ENCODE assay signal across 28 cellular contexts in the genomic region with DNA sequence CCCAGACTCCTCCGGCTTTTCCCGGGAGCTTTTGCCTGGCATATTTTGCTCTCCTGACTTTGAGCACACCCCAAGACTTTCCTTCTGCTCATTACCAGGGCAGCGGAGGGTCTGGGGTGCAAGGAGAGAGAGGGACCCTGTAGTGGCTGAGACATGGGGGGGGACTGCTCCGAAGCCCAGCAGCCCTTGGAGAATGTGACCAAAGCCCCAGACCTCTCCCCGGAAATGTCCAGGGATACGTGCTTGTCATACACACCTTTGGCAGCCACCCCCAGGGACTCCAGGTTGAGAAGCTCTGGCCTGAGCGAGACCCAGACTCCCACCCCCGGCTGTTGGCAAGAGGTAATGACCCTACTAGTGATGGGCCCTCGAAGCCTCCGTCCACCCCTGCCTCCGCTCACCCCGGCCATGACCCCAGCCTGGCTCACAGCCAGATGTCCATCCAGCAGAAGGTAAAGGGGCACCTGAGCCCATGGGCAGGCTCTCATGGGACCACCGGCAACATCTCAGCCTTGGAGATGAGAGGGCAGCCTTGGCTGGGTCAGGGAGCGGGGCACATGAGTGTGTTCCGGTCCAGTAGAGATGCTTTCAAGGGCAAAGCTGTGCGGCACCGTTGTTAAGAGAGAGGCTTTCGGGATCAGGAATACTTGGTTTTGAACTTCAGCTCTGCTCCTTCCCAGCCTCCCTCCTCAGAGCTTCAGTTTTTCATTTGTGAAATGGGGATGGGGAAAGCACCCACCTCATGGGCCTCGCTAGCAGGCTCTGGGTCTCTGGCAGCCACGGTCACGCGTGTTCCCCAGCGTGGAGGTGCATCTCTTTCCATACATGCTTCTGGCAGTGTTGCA. TPM values are rescaled to one million over a fixed set of nuclear protein-coding genes. Genes with fewer than 3 reads are reported as not detected.
A peak's percentile ranks its signal among the peaks of the same experiment; 100 is the strongest.
DNase-seq lines count a peak whose midpoint lies in the region; ATAC-seq, FAIRE-seq and TF ChIP-seq lines count a peak whose summit lies in the region.
"Had no signal": no experiment of that assay in that cellular context is flagged by ENCODE, and none has a peak within 500 bp of the region (broad histone marks: within the 10 kb centered on the region; RNA-seq: fewer than 3 reads in every experiment).

No MANE protein-coding gene starts in this region.

- H3K27ac ChIP-seq in right lobe of liver (no peak overlapping the region), HepG2 (ENCODE audit: extremely low read length, insufficient read depth, low read length) (no peak overlapping the region), endodermal cell (ENCODE audit: low read depth, low read length) (no peak overlapping the region), aorta (ENCODE audit: low read depth in 1 of 2, low read length in 2 of 2) (no peak overlapping the region), prostate gland (no peak overlapping the region)

- WGBS in right lobe of liver (ENCODE audit: insufficient coverage, low coverage, low lambda C conversion rate, missing lambda C conversion rate) = 75% methylated on average over 4 of the region's 23 CpGs
- 60% methylated on average over 9 of the region's 23 CpGs for WGBS in HepG2 (ENCODE audit: low lambda C conversion rate)
- 91 to 94% methylated on average over 10 to 23 of the region's 23 CpGs for WGBS in endodermal cell (ENCODE audit: insufficient coverage in 1 of 2, insufficient read length in 1 of 2), 2 experiments
- 91 to 92% methylated on average over 23 of the region's 23 CpGs for WGBS in aorta, 2 donors
- WGBS in prostate gland = 86% methylated on average over 23 of the region's 23 CpGs

- CTCF ChIA-PET in HepG2 (lab: Yijun Ruan, JAX; ENCODE audit: low intra/inter-chr PET ratio, low total read pairs) = no interaction called here

- TF ChIP-seq POLR2A in right lobe of liver (IDR thresholded peaks at IDR 0.05) (no peak), HepG2 (IDR thresholded peaks at IDR 0.05; ENCODE audit: insufficient read depth in 1 of 2, low read depth in 2 of 2, low read length in 2 of 2) (no peak), prostate gland (IDR thresholded peaks at IDR 0.05) (no peak)

- H3K27me3 ChIP-seq in right lobe of liver (no peaks in the 10 kb centered on the region), HepG2 (ENCODE audit: control insufficient read depth in 1 of 2, insufficient read depth in 2 of 2, low read length in 2 of 2) (peaks cover 7 to 46% of the 10 kb centered on the region in 2 experiments; a peak in 4 of 5 replicates), endodermal cell (ENCODE audit: control insufficient read depth, insufficient read depth, low read length, poor library complexity, severe bottlenecking) (no peaks in the 10 kb centered on the region), aorta (ENCODE audit: control insufficient read depth in 1 of 2, insufficient read depth in 2 of 2, low read length in 1 of 2) (no peaks in the 10 kb centered on the region), prostate gland (replicated peaks; ENCODE audit: insufficient read depth) (no peaks in the 10 kb centered on the region)

- no peak overlapping the region for H2AFZ ChIP-seq in HepG2 (ENCODE audit: low read length)

- H3K4me1 ChIP-seq in right lobe of liver (no peaks in the 10 kb centered on the region), HepG2 (ENCODE audit: insufficient read depth, low read length) (peaks cover 24% of the 10 kb centered on the region), endodermal cell (ENCODE audit: control insufficient read depth, insufficient read depth, low read length) (peaks cover 4% of the 10 kb centered on the region), aorta (ENCODE audit: control insufficient read depth in 1 of 2, insufficient read depth in 2 of 2, low read length in 2 of 2) (no peaks in the 10 kb centered on the region), prostate gland (replicated peaks) (no peaks in the 10 kb centered on the region)

- no peak for TF ChIP-seq RAD21 in HepG2 (CRISPR knock-in tag; IDR thresholded peaks at IDR 0.05)

- in situ Hi-C loops in HepG2 (cut with HindIII; ENCODE audit: extremely low pct_ligation_motif_present, low pct_unique_long_range_greater_than_20kb) = no loop called here

- H3K4me1 Mint-ChIP-seq in endodermal cell = peaks cover 26% of the 10 kb centered on the region
- no peaks in the 10 kb centered on the region for H3K4me1 Mint-ChIP-seq in activated naive CD8-positive, alpha-beta T cell treated with anti-CD3 and anti-CD28 coated beads for 36 hours
- H3K4me1 Mint-ChIP-seq: IgD-negative memory B cell had no signal

- no peak for FAIRE-seq in HepG2 (lab: Jason Lieb, UNC)
- FAIRE-seq: GM12878 had no signal

- H3K4me3 ChIP-seq in right lobe of liver = no peak overlapping the region
- no peak overlapping the region for H3K4me3 ChIP-seq in HepG2 (replicated peaks in 1 of 3; ENCODE audit: insufficient read depth in 1 of 3, low read depth in 2 of 3, low read length in 3 of 3)
- no peak overlapping the region for H3K4me3 ChIP-seq in endodermal cell (ENCODE audit: low read length)
- H3K4me3 ChIP-seq in aorta (ENCODE audit: low read length in 2 of 2) = no peak overlapping the region
- no peak overlapping the region for H3K4me3 ChIP-seq in prostate gland
- H3K4me3 ChIP-seq: GM12878 had no signal

- BruUV-seq in HepG2 (replicated peaks; lab: Mats Ljungman, UMichigan) = no TSS peak

- TF ChIP-seq EP300 in HepG2 (IDR thresholded peaks at IDR 0.05; ENCODE audit: low read depth in 2 of 2, low read length in 2 of 2) (no peak), HepG2 (CRISPR knock-in tag; IDR thresholded peaks at IDR 0.05; ENCODE audit: borderline replicate concordance) (no peak)

- H3K79me2 ChIP-seq in HepG2 (ENCODE audit: insufficient read depth, low read length) = no peaks in the 10 kb centered on the region

- no peaks in the 10 kb centered on the region for H3K9me3 Mint-ChIP-seq in endodermal cell
- H3K9me3 Mint-ChIP-seq in activated naive CD8-positive, alpha-beta T cell treated with anti-CD3 and anti-CD28 coated beads for 36 hours = no peaks in the 10 kb centered on the region
- H3K9me3 Mint-ChIP-seq: IgD-negative memory B cell had no signal

- no peaks in the 10 kb centered on the region for H3K36me3 Mint-ChIP-seq in endodermal cell (ENCODE audit: low read depth)
- H3K36me3 Mint-ChIP-seq in activated naive CD8-positive, alpha-beta T cell treated with anti-CD3 and anti-CD28 coated beads for 36 hours = no peaks in the 10 kb centered on the region
- H3K36me3 Mint-ChIP-seq: CD4-positive, alpha-beta memory T cell; IgD-negative memory B cell had no signal

- H3K36me3 ChIP-seq in right lobe of liver = no peaks in the 10 kb centered on the region
- H3K36me3 ChIP-seq in HepG2 (replicated peaks in 1 of 2; ENCODE audit: control insufficient read depth in 1 of 2, insufficient read depth in 2 of 2, low read length in 2 of 2) = no peaks in the 10 kb centered on the region
- H3K36me3 ChIP-seq in endodermal cell (ENCODE audit: control insufficient read depth, insufficient read depth, low read length) = no peaks in the 10 kb centered on the region
- H3K36me3 ChIP-seq in aorta (ENCODE audit: control insufficient read depth in 1 of 2, insufficient read depth in 2 of 2, low read length in 1 of 2) = no peaks in the 10 kb centered on the region
- no peaks in the 10 kb centered on the region for H3K36me3 ChIP-seq in prostate gland

- DNase-seq in right lobe of liver = peak in 2 of 3 donors; percentile 20 to 45
- no peak for DNase-seq in HepG2 (ENCODE audit: low spot score)
- DNase-seq in endodermal cell = no peak
- peak; percentile 2 for DNase-seq in omental fat pad (ENCODE audit: low spot score)
- DNase-seq in aorta = peak; percentile 38 to 73
- DNase-seq in activated naive CD8-positive, alpha-beta T cell treated with anti-CD3 and anti-CD28 coated beads for 36 hours = no peak
- no peak for DNase-seq in prostate gland (ENCODE audit: low spot score)
- no peak for DNase-seq in putamen (ENCODE audit: low spot score)
- DNase-seq: CD4-positive, alpha-beta memory T cell; COR-L47; DMS53; GOT3; HCEC 1CT; NCI-H1092; NCI-H1417 treated with DMSO at 0.1 percent for 48 hours; NCI-H1694 treated with DMSO at 0.1 percent for 48 hours; NCI-H2081; NCI-H2227 treated with DMSO at 0.1 percent for 48 hours; NCI-H526 treated with DMSO at 0.1 percent for 48 hours; RPMI8226; SHP77 treated with DMSO at 0.1 percent for 48 hours had no signal

- no peaks in the 10 kb centered on the region for H3K27me3 Mint-ChIP-seq in endodermal cell (ENCODE audit: insufficient read depth)
- no peaks in the 10 kb centered on the region for H3K27me3 Mint-ChIP-seq in activated naive CD8-positive, alpha-beta T cell treated with anti-CD3 and anti-CD28 coated beads for 36 hours
- H3K27me3 Mint-ChIP-seq: IgD-negative memory B cell had no signal

- POLR2A ChIA-PET in HepG2 (lab: Yijun Ruan, JAX) = no interaction called here

- TF ChIP-seq CTCF in right lobe of liver (IDR thresholded peaks at IDR 0.05) (no peak), HepG2 (CRISPR knock-in tag; IDR thresholded peaks at IDR 0.05) (no peak), endodermal cell (conservative IDR thresholded peaks at IDR 0.05) (no peak), omental fat pad (IDR thresholded peaks at IDR 0.05) (no peak), prostate gland (IDR thresholded peaks at IDR 0.05) (no peak)

- H3K4me3 Mint-ChIP-seq in endodermal cell = no peak overlapping the region
- no peak overlapping the region for H3K4me3 Mint-ChIP-seq in activated naive CD8-positive, alpha-beta T cell treated with anti-CD3 and anti-CD28 coated beads for 36 hours
- H3K4me3 Mint-ChIP-seq: CD4-positive, alpha-beta memory T cell; IgD-negative memory B cell had no signal

- ATAC-seq in right lobe of liver (no peak), HepG2 (no peak), omental fat pad (ENCODE audit: low FRiP score) (no peak), aorta (ENCODE audit: low FRiP score) (no peak)
- ATAC-seq: GM12878 had no signal

- no peaks in the 10 kb centered on the region for H3K9me3 ChIP-seq in right lobe of liver
- H3K9me3 ChIP-seq in HepG2 (ENCODE audit: low read length) = no peaks in the 10 kb centered on the region
- H3K9me3 ChIP-seq in endodermal cell (ENCODE audit: control insufficient read depth, low read length) = no peaks in the 10 kb centered on the region
- no peaks in the 10 kb centered on the region for H3K9me3 ChIP-seq in aorta (ENCODE audit: control insufficient read depth, low read length)
- H3K9me3 ChIP-seq in prostate gland = no peaks in the 10 kb centered on the region

- H4K20me1 ChIP-seq in HepG2 (ENCODE audit: insufficient read depth, low read length) = no peaks in the 10 kb centered on the region

- H3K27ac Mint-ChIP-seq in endodermal cell = peak overlapping the region; percentile 58
- no peak overlapping the region for H3K27ac Mint-ChIP-seq in activated naive CD8-positive, alpha-beta T cell treated with anti-CD3 and anti-CD28 coated beads for 36 hours
- H3K27ac Mint-ChIP-seq: CD4-positive, alpha-beta memory T cell; IgD-negative memory B cell had no signal

- H3K9ac ChIP-seq in HepG2 (ENCODE audit: insufficient read depth, low read depth, low read length) (no peak overlapping the region), endodermal cell (ENCODE audit: extremely low read depth, low read length, poor library complexity, severe bottlenecking) (no peak overlapping the region)

- intact Hi-C loops in right lobe of liver (cut with DNase I) = no loop called here
- intact Hi-C loops in HepG2 (cut with micrococcal nuclease; ENCODE audit: unreplicated experiment) = no loop called here
- intact Hi-C loops in aorta (cut with DNase I) = no loop called here
- intact Hi-C loops in prostate gland (cut with DNase I) = no loop called here

- no peak overlapping the region for H3K4me2 ChIP-seq in HepG2 (ENCODE audit: low read depth, low read length)

RNA-seq across cellular contexts. Expression of a gene that starts 2.0 kb away (rescaled TPM):
- total RNA-seq in right lobe of liver (not detected), HepG2 (2016; rRNA removed; fragmentation: Illumina TruSeq; extraction: Trizol) (0.02 TPM in 1 of 2 replicates, not detected in the other), endodermal cell (under 1 TPM; 0.13 to 0.24 TPM), omental fat pad (1 to 10 TPM in 1 of 4 donors, under 1 TPM in 2, not detected in 1; 0.25 to 2.1 (median 0.48) TPM), aorta (not detected), prostate gland (10 to 100 TPM in 1 of 2 donors, under 1 TPM in 1; 0.05 to 12.9 TPM)
- not detected in 2 replicates for total RNA-seq in HepG2 (2016; cell fraction: cytosol; rRNA removed; fragmentation: Illumina TruSeq; extraction: Trizol; ENCODE audit: low read depth)
- total RNA-seq in HepG2 (2016; cell fraction: insoluble cytoplasmic fraction; rRNA removed; fragmentation: Illumina TruSeq; extraction: Trizol) = not detected in 2 replicates
- not detected in 2 replicates for total RNA-seq in HepG2 (2016; cell fraction: membrane; rRNA removed; fragmentation: Illumina TruSeq; extraction: Trizol)
- total RNA-seq in HepG2 (2016; cell fraction: nucleus; rRNA removed; fragmentation: Illumina TruSeq; extraction: Trizol) = not detected in 2 replicates
- polyA plus RNA-seq in HepG2 (2011; rRNA removed) (0.16 and 0.20 TPM in 2 replicates), aorta (not detected)
- 0.09 and 0.17 TPM in 2 replicates for polyA plus RNA-seq in HepG2 (2011; cell fraction: cytosol; rRNA removed)
- 0.08 and 0.12 TPM in 2 replicates for polyA plus RNA-seq in HepG2 (2011; cell fraction: nucleus; rRNA removed)
- polyA plus RNA-seq in HepG2 (2012) = 0.03 and 0.04 TPM in 2 replicates
- not detected in 2 replicates for polyA plus RNA-seq in HepG2 (2016; cell fraction: cytosol; fragmentation: Illumina TruSeq; extraction: Trizol; ENCODE audit: low read depth)
- polyA plus RNA-seq in HepG2 (2016; cell fraction: insoluble cytoplasmic fraction; fragmentation: Illumina TruSeq; extraction: Trizol; ENCODE audit: low read depth) = not detected in 2 replicates
- polyA plus RNA-seq in HepG2 (2016; cell fraction: membrane; fragmentation: Illumina TruSeq; extraction: Trizol; ENCODE audit: low read depth) = not detected in 2 replicates
- polyA plus RNA-seq in HepG2 (2016; cell fraction: nucleus; fragmentation: Illumina TruSeq; extraction: Trizol; ENCODE audit: insufficient read depth, low read depth) = not detected in 2 replicates
- polyA minus RNA-seq in HepG2 (2011; rRNA and poly(A)+ RNA removed; ENCODE audit: low replicate concordance) = 0.14 TPM in 1 of 2 replicates, not detected in the other
- 0.26 TPM in 1 of 2 replicates, not detected in the other for polyA minus RNA-seq in HepG2 (2011; cell fraction: cytosol; rRNA and poly(A)+ RNA removed)
- polyA minus RNA-seq in HepG2 (2011; cell fraction: nucleus; rRNA and poly(A)+ RNA removed) = not detected in 2 replicates
- polyA plus RNA-seq in endodermal cell (2013, experiment 1 of 2) = not detected
- not detected for polyA plus RNA-seq in endodermal cell (2013, experiment 2 of 2)
- total RNA-seq in activated naive CD8-positive, alpha-beta T cell treated with anti-CD3 and anti-CD28 coated beads for 36 hours = not detected
- total RNA-seq: A172; CD4-positive, alpha-beta memory T cell; Daoy; G401; GM12878; NCI-H460 had no signal
- polyA plus RNA-seq: BJ; CD4-positive, alpha-beta memory T cell; GM12878; IgD-negative memory B cell had no signal

Comparison
In these comparisons a context has a peak if more than half of its experiments do, and no peak if none do; other contexts are left out.
1. DNase-seq: peak in right lobe of liver (2 of 3), omental fat pad (single experiment) and aorta (2 of 2); none in HepG2 (single experiment), endodermal cell (single experiment), activated naive CD8-positive, alpha-beta T cell treated with anti-CD3 and anti-CD28 coated beads for 36 hours (single experiment), prostate gland (single experiment) and putamen (single experiment).